In the genomic region with DNA sequence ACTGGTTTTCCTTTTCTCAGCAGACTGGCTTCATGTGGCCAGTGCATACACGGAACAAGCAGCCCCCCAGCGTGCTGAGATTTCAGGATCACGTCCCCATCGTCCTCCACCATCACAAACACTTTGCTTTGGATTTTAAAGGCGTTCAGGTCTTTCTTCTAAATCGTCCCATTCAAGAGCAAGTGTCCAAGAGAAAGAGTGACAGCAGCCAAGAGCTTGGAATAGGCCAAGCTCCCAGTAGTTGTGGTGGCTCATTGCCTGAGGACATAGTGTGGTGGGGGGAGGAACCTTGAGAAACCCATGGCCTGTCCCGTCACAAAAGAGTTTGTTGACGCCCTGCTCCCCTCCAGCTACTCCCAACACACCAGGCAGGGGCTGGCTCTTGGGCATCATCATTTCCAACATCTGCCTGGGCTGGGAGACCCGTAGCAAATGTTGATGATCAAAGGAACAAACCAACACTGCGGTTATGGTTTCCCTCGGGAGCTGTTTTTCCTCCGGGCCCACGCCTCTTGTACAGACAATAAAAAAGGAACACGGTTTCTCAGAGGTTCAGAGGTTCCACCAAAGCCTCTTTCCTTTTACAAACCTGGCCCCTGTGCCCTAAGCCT, we compare ENCODE assay signal across 1 cellular context.
TF ChIP-seq lines count a peak whose summit lies in the region.

No MANE protein-coding gene starts in this region.

TF ChIP-seq in HepG2, 621 proteins besides CTCF, POLR2A, EP300 and RAD21:
- TF ChIP-seq ZNF724P (CRISPR knock-in tag; IDR thresholded peaks at IDR 0.05; ENCODE audit: borderline replicate concordance) (no peak), ATAD3A (CRISPR knock-in tag; IDR thresholded peaks at IDR 0.05) (no peak), ETV5 (CRISPR knock-in tag; IDR thresholded peaks at IDR 0.05; ENCODE audit: borderline replicate concordance) (no peak), SMAD9 (CRISPR knock-in tag; IDR thresholded peaks at IDR 0.05) (no peak), PBX3 (CRISPR knock-in tag; IDR thresholded peaks at IDR 0.05; ENCODE audit: borderline replicate concordance) (no peak)
- TF ChIP-seq, protein P1, sequence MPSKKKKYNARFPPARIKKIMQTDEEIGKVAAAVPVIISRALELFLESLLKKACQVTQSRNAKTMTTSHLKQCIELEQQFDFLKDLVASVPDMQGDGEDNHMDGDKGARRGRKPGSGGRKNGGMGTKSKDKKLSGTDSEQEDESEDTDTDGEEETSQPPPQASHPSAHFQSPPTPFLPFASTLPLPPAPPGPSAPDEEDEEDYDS (CRISPR knock-in tag; IDR thresholded peaks at IDR 0.05): no peak
